In genomic region chr2:172462393-172463381, GRCh38 we compare ENCODE assay signal across 8 cellular contexts. TPM values are rescaled to one million over a fixed set of nuclear protein-coding genes. Genes with fewer than 3 reads are reported as not detected.
DNase-seq lines count a peak whose midpoint lies in the region; ATAC-seq, FAIRE-seq and TF ChIP-seq lines count a peak whose summit lies in the region.

No MANE protein-coding gene starts in this region.

- no peak overlapping the region for H3K27ac Mint-ChIP-seq in CD14-positive monocyte

- no peaks in the 10 kb centered on the region for H3K36me3 Mint-ChIP-seq in CD14-positive monocyte

- H3K4me1 ChIP-seq in Panc1 (ENCODE audit: control insufficient read depth, insufficient read depth, low read length) = peaks cover 20% of the 10 kb centered on the region
- peaks cover 4 to 5% of the 10 kb centered on the region in 2 donors for H3K4me1 ChIP-seq in uterus

- intact Hi-C loops in CD14-positive monocyte (cut with micrococcal nuclease) = loop anchor here in 1 of 2 donors (2.0 to 10.0 kb wide), 3 partner anchors 290 to 890 kb away; no protein-coding TSS in a partner anchor
- intact Hi-C loops in Panc1 (cut with micrococcal nuclease; ENCODE audit: unreplicated experiment) = loop anchor here (10.0 kb wide), 1 partner anchor 258 kb away; no protein-coding TSS in a partner anchor
- intact Hi-C loops in uterus (cut with DNase I; ENCODE audit: low total_unique reads) = no loop called here

- CTCF ChIA-PET in Panc1 (lab: Charles Lee) = interaction anchor here (0.6 to 2.0 kb wide), 4 partner anchors 29 to 881 kb away, joined by 3 to 24 read pairs (median 8); partner anchors contain the start of gene ITGA6

- peak; percentile 41 for ATAC-seq in HG02588 (IDR thresholded peaks at IDR 0.05; ENCODE audit: unreplicated experiment)
- ATAC-seq in Panc1 = no peak

- no peak for DNase-seq in CD14-positive monocyte (ENCODE audit: low spot score)
- no peak for DNase-seq in Panc1 (ENCODE audit: low read depth, low spot score)
- peak; percentile 84 for DNase-seq in central memory CD4-positive, alpha-beta T cell
- DNase-seq in uterus = no peak
- no peak for DNase-seq in frontal cortex (ENCODE audit: low spot score in 2 of 2)
- no peak for DNase-seq in NCI-H128 (lab: John Stamatoyannopoulos, UW; ENCODE audit: unreplicated experiment)
- DNase-seq in NCI-H526 (lab: John Stamatoyannopoulos, UW) = no peak

- H3K27me3 Mint-ChIP-seq in CD14-positive monocyte (ENCODE audit: low read depth in 3 of 3) = peaks cover 0 to 12% (median 1%) of the 10 kb centered on the region in 3 donors

- TF ChIP-seq CTCF in CD14-positive monocyte (IDR thresholded peaks at IDR 0.05) (peak; percentile 66), Panc1 (IDR thresholded peaks at IDR 0.05) (peak; percentile 39), uterus (IDR thresholded peaks at IDR 0.05) (no peak)

- no peak overlapping the region for H3K27ac ChIP-seq in Panc1 (ENCODE audit: low read length)
- H3K27ac ChIP-seq in uterus = peak overlapping the region; percentile 40 to 66

- no peaks in the 10 kb centered on the region for H3K27me3 ChIP-seq in Panc1 (ENCODE audit: control insufficient read depth, insufficient read depth, low read length)
- no peaks in the 10 kb centered on the region for H3K27me3 ChIP-seq in uterus

- H3K36me3 ChIP-seq in Panc1 (ENCODE audit: control insufficient read depth, insufficient read depth, low read length) (no peaks in the 10 kb centered on the region), uterus (no peaks in the 10 kb centered on the region)

- H3K9me3 ChIP-seq in Panc1 (ENCODE audit: control insufficient read depth, insufficient read depth, low read depth, low read length) (no peaks in the 10 kb centered on the region), uterus (no peaks in the 10 kb centered on the region)

- peaks cover 51% of the 10 kb centered on the region for H3K4me1 Mint-ChIP-seq in CD14-positive monocyte

- FAIRE-seq in frontal cortex (lab: Jason Lieb, UNC) = no peak

- BruUV-seq in Panc1 (replicated peaks; lab: Mats Ljungman, UMichigan) = no TSS peak

- no peaks in the 10 kb centered on the region for H3K9me3 Mint-ChIP-seq in CD14-positive monocyte

- in situ Hi-C loops in Panc1 (cut with HindIII; ENCODE audit: low pct_unique_long_range_greater_than_20kb, low sequenced_read_pairs) = no loop called here

- H3K4me3 ChIP-seq in Panc1 (ENCODE audit: low read depth in 2 of 2, low read length in 2 of 2) (no peak overlapping the region), uterus (no peak overlapping the region)

- TF ChIP-seq POLR2A in uterus (IDR thresholded peaks at IDR 0.05) = no peak

- POLR2A ChIA-PET in Panc1 (lab: Charles Lee) = no interaction called here

- no peak overlapping the region for H3K4me3 Mint-ChIP-seq in CD14-positive monocyte

RNA-seq across cellular contexts. Expression of gene ITGA6, which starts 35.3 kb away (rescaled TPM):
- under 1 TPM; 0.20 to 0.36 TPM for polyA plus RNA-seq in CD14-positive monocyte
- total RNA-seq in Panc1 (2021; ENCODE audit: unreplicated experiment) (75.9 TPM), uterus (100 to 1,000 TPM in 2 of 4 donors, 10 to 100 TPM in 2; 57.4 to 195 (median 120) TPM), frontal cortex (26.5 TPM)
- polyA plus RNA-seq in Panc1 (2012; ENCODE audit: insufficient read length) = 41.0 TPM

Comparison
In these comparisons a context has a peak if more than half of its experiments do, and no peak if none do; other contexts are left out.
1. CTCF ChIP-seq: peak in CD14-positive monocyte (single experiment) and Panc1 (single experiment); none in uterus (0 of 4).